15 cellular contexts compared by ENCODE assay signal in the genomic region with DNA sequence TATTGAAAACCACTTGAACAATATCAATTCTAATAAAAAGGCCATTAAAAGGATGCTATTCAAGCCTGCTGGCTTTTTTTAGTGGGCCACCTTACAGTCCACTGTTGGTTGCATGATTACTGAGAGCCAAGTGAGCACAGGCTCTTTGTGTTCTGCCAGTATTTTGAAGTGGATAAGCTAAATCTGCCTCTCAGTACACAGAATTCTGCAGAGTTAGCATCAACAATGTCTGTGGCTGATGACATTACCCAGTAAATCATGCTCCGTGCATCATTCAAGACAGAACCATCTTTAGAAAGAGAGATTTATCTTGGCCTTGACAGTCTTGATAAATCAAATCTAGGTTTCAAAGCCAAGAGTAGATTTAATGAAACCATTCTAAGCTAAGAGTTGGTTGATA.
DNase-seq lines count a peak whose midpoint lies in the region; ATAC-seq and TF ChIP-seq lines count a peak whose summit lies in the region.
"Had no signal": no experiment of that assay in that cellular context is flagged by ENCODE, and none has a peak within 500 bp of the region (broad histone marks: within the 10 kb centered on the region; RNA-seq: fewer than 3 reads in every experiment).

No MANE protein-coding gene starts in this region.

- no peaks in the 10 kb centered on the region for H4K20me1 ChIP-seq in smooth muscle cell (ENCODE audit: low read depth)

- WGBS in smooth muscle cell (ENCODE audit: low lambda C conversion rate): 58% methylated on average over 1 of the region's 1 CpG

- H3K36me3 ChIP-seq in cardiac muscle cell (no peaks in the 10 kb centered on the region), left ventricle myocardium inferior (no peaks in the 10 kb centered on the region), brain microvascular endothelial cell (replicated peaks) (no peaks in the 10 kb centered on the region), smooth muscle cell (ENCODE audit: low read depth) (no peaks in the 10 kb centered on the region)
- H3K36me3 ChIP-seq: BE2C, HAP-1 had no signal

- no peak overlapping the region for H3K4me3 ChIP-seq in cardiac muscle cell
- H3K4me3 ChIP-seq in left ventricle myocardium inferior: no peak overlapping the region
- H3K4me3 ChIP-seq in brain microvascular endothelial cell (ENCODE audit: low read depth, low read length): no peak overlapping the region
- H3K4me3 ChIP-seq in smooth muscle cell: no peak overlapping the region
- H3K4me3 ChIP-seq: GM23248, HAP-1 had no signal

- no peaks in the 10 kb centered on the region for H3K9me3 ChIP-seq in cardiac muscle cell (ENCODE audit: low read depth)
- no peaks in the 10 kb centered on the region for H3K9me3 ChIP-seq in left ventricle myocardium inferior (replicated peaks)
- no peaks in the 10 kb centered on the region for H3K9me3 ChIP-seq in smooth muscle cell (replicated peaks; ENCODE audit: low read depth)
- H3K9me3 ChIP-seq: BE2C, Caco-2, HAP-1 had no signal

- H2AFZ ChIP-seq in smooth muscle cell (ENCODE audit: low read depth): no peak overlapping the region
- H2AFZ ChIP-seq: GM23248 had no signal

- no peaks in the 10 kb centered on the region for H3F3A ChIP-seq in smooth muscle cell (ENCODE audit: low read depth)

- DNase-seq in Right ventricle myocardium superior (no peak), cardiac muscle cell (ENCODE audit: low read depth in 1 of 2, low spot score in 1 of 2) (peak in 1 of 2 donors; percentile 50), left ventricle myocardium inferior (no peak), left kidney (ENCODE audit: low read depth, low spot score) (peak; percentile 3), iPS-NIHi7 (ENCODE audit: extremely low spot score) (no peak), brain microvascular endothelial cell (no peak), smooth muscle cell (lab: John Stamatoyannopoulos, UW; ENCODE audit: unreplicated experiment) (no peak)
- DNase-seq: ACHN; BE2C; C1 segment of cervical spinal cord; Caco-2; CD4-positive, CD25-positive, alpha-beta regulatory T cell; CD8-positive, alpha-beta memory T cell; GM23248 had no signal

- H3K27me3 ChIP-seq in cardiac muscle cell: no peaks in the 10 kb centered on the region
- H3K27me3 ChIP-seq in left ventricle myocardium inferior (ENCODE audit: low read depth): no peaks in the 10 kb centered on the region
- no peaks in the 10 kb centered on the region for H3K27me3 ChIP-seq in brain microvascular endothelial cell (replicated peaks)
- no peaks in the 10 kb centered on the region for H3K27me3 ChIP-seq in smooth muscle cell (ENCODE audit: low read depth)
- H3K27me3 ChIP-seq: BE2C had no signal

- no peak overlapping the region for H3K4me2 ChIP-seq in smooth muscle cell

- intact Hi-C loops in Right ventricle myocardium superior (cut with DNase I) (no loop called here), left ventricle myocardium inferior (cut with micrococcal nuclease) (no loop called here)

- no peaks in the 10 kb centered on the region for H3K79me2 ChIP-seq in smooth muscle cell (ENCODE audit: low read depth)

- ATAC-seq in Right ventricle myocardium superior (ENCODE audit: poor library complexity): peak; percentile 94

- TF ChIP-seq CTCF in cardiac muscle cell (IDR thresholded peaks at IDR 0.05; ENCODE audit: low read depth, low read length) (no peak), left ventricle myocardium inferior (IDR thresholded peaks at IDR 0.05; ENCODE audit: borderline replicate concordance) (no peak), brain microvascular endothelial cell (IDR thresholded peaks at IDR 0.05; ENCODE audit: low read depth, low read length, missing control alignments) (no peak), smooth muscle cell (IDR thresholded peaks at IDR 0.05; ENCODE audit: borderline replicate concordance, insufficient read depth, poor library complexity, severe bottlenecking) (no peak)

- in situ Hi-C loops in brain microvascular endothelial cell (cut with HindIII; ENCODE audit: low pct_ligation_motif_present, low sequenced_read_pairs): no loop called here

- H3K27ac ChIP-seq in cardiac muscle cell (peak overlapping the region; percentile 55), left ventricle myocardium inferior (replicated peaks) (peak overlapping the region; percentile 78), brain microvascular endothelial cell (no peak overlapping the region), smooth muscle cell (ENCODE audit: low read depth) (no peak overlapping the region)
- H3K27ac ChIP-seq: GM23248 had no signal

- H3K4me1 ChIP-seq in cardiac muscle cell (ENCODE audit: low read depth): peaks cover 11% of the 10 kb centered on the region
- peaks cover 14% of the 10 kb centered on the region for H3K4me1 ChIP-seq in left ventricle myocardium inferior
- H3K4me1 ChIP-seq in smooth muscle cell (ENCODE audit: low read depth): no peaks in the 10 kb centered on the region
- H3K4me1 ChIP-seq: BE2C, Caco-2, HAP-1 had no signal

- H3K9ac ChIP-seq in smooth muscle cell (ENCODE audit: low read depth): no peak overlapping the region
- H3K9ac ChIP-seq: GM23248 had no signal

Comparison
In these comparisons a context has a peak if more than half of its experiments do, and no peak if none do; other contexts are left out.
1. H3K27ac ChIP-seq: peak in cardiac muscle cell (single experiment) and left ventricle myocardium inferior (single experiment); none in brain microvascular endothelial cell (single experiment) and smooth muscle cell (single experiment).